Comparison of ENCODE assay signal across 2 cellular contexts in the genomic region with DNA sequence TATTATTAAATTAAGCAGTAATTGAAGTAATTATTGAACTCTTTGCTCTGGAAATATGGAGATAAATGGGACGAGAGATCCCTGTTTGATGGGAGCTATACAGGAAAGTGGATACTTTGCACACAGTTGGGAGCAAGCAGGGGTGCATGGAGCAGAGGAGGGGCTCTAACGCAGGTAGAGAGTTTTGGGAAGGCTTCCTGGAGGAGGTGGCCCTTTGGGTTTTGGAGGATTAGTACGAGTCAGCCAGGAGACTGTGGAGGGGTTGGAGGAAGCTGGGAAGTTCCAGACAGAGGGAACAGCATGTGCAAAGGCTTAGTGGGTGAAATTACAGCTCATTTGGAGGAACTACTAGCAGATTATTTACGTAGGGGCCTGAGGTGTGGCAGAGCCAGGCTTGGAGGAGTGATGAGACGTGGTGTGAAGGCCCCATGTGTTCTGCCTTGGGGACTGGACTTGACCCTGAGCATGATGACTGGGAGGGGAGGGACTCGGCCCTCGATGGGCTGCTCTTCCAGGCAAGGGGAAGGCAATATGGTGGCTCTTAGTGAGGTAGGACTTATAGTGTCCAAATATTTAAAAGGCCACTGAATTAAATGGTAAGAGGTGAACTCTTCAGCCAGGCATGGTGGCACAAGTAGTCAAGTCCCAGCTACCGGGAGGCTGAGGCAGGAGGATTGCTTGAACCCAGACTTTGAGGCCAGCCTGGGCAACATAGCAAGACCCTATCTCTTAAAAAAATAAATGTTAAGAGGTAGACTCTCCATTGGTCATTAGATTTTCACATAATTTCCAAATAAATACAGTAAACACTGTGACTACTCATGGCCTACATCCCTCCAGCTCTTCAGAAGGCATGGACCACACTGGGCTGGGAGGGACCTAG.
TF ChIP-seq lines count a peak whose summit lies in the region.

No MANE protein-coding gene starts in this region.

TF ChIP-seq in SK-N-SH treated with all-trans-retinoic acid at 6 μM for 48 hours, 23 proteins besides CTCF, POLR2A, EP300 and RAD21:
- TF ChIP-seq ZFP3 (CRISPR knock-in tag; IDR thresholded peaks at IDR 0.05) (peak; percentile 98), ISL1 (CRISPR knock-in tag; IDR thresholded peaks at IDR 0.05) (peak; percentile 62; the same call in 1 of the 2 replicates), ZNF565 (CRISPR knock-in tag; conservative IDR thresholded peaks at IDR 0.05; ENCODE audit: low read depth) (no peak), GLIS3 (CRISPR knock-in tag; IDR thresholded peaks at IDR 0.05) (no peak)

TF ChIP-seq in SK-N-SH, 30 proteins besides CTCF, POLR2A, EP300 and RAD21:
- TF ChIP-seq, protein P1, sequence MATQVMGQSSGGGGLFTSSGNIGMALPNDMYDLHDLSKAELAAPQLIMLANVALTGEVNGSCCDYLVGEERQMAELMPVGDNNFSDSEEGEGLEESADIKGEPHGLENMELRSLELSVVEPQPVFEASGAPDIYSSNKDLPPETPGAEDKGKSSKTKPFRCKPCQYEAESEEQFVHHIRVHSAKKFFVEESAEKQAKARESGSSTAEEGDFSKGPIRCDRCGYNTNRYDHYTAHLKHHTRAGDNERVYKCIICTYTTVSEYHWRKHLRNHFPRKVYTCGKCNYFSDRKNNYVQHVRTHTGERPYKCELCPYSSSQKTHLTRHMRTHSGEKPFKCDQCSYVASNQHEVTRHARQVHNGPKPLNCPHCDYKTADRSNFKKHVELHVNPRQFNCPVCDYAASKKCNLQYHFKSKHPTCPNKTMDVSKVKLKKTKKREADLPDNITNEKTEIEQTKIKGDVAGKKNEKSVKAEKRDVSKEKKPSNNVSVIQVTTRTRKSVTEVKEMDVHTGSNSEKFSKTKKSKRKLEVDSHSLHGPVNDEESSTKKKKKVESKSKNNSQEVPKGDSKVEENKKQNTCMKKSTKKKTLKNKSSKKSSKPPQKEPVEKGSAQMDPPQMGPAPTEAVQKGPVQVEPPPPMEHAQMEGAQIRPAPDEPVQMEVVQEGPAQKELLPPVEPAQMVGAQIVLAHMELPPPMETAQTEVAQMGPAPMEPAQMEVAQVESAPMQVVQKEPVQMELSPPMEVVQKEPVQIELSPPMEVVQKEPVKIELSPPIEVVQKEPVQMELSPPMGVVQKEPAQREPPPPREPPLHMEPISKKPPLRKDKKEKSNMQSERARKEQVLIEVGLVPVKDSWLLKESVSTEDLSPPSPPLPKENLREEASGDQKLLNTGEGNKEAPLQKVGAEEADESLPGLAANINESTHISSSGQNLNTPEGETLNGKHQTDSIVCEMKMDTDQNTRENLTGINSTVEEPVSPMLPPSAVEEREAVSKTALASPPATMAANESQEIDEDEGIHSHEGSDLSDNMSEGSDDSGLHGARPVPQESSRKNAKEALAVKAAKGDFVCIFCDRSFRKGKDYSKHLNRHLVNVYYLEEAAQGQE (IDR thresholded peaks at IDR 0.05; ENCODE audit: low read depth, low read length), result no peak
- TF ChIP-seq, protein P2, sequence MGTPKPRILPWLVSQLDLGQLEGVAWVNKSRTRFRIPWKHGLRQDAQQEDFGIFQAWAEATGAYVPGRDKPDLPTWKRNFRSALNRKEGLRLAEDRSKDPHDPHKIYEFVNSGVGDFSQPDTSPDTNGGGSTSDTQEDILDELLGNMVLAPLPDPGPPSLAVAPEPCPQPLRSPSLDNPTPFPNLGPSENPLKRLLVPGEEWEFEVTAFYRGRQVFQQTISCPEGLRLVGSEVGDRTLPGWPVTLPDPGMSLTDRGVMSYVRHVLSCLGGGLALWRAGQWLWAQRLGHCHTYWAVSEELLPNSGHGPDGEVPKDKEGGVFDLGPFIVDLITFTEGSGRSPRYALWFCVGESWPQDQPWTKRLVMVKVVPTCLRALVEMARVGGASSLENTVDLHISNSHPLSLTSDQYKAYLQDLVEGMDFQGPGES (IDR thresholded peaks at IDR 0.05; ENCODE audit: low read depth, low read length), result no peak
- TF ChIP-seq EZH2phosphoT487 (IDR thresholded peaks at IDR 0.05; ENCODE audit: borderline replicate concordance, low read depth), result no peak
- TF ChIP-seq YY1 (IDR thresholded peaks at IDR 0.05; ENCODE audit: low read depth), result no peak
- no peak for TF ChIP-seq NFIC (IDR thresholded peaks at IDR 0.05; ENCODE audit: borderline replicate concordance)
- TF ChIP-seq TCF12 (IDR thresholded peaks at IDR 0.05), result no peak
- TF ChIP-seq CHD2 (IDR thresholded peaks at IDR 0.05; ENCODE audit: low read length, partially characterized antibody), result no peak
- TF ChIP-seq FOXM1 (IDR thresholded peaks at IDR 0.05; ENCODE audit: low read depth), result no peak
- TF ChIP-seq JUND (IDR thresholded peaks at IDR 0.05), result no peak
- no peak for TF ChIP-seq NRF1 (IDR thresholded peaks at IDR 0.05; ENCODE audit: low read depth, low read length)
- TF ChIP-seq, protein P3, sequence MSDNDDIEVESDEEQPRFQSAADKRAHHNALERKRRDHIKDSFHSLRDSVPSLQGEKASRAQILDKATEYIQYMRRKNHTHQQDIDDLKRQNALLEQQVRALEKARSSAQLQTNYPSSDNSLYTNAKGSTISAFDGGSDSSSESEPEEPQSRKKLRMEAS (IDR thresholded peaks at IDR 0.05; ENCODE audit: low read depth), result no peak
- no peak for TF ChIP-seq GATA2 (CRISPR knock-in tag; IDR thresholded peaks at IDR 0.05)
- TF ChIP-seq, protein P4, sequence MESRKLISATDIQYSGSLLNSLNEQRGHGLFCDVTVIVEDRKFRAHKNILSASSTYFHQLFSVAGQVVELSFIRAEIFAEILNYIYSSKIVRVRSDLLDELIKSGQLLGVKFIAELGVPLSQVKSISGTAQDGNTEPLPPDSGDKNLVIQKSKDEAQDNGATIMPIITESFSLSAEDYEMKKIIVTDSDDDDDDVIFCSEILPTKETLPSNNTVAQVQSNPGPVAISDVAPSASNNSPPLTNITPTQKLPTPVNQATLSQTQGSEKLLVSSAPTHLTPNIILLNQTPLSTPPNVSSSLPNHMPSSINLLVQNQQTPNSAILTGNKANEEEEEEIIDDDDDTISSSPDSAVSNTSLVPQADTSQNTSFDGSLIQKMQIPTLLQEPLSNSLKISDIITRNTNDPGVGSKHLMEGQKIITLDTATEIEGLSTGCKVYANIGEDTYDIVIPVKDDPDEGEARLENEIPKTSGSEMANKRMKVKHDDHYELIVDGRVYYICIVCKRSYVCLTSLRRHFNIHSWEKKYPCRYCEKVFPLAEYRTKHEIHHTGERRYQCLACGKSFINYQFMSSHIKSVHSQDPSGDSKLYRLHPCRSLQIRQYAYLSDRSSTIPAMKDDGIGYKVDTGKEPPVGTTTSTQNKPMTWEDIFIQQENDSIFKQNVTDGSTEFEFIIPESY (IDR thresholded peaks at IDR 0.05; ENCODE audit: borderline replicate concordance, low read depth), result no peak
- TF ChIP-seq TEAD4 (IDR thresholded peaks at IDR 0.05; ENCODE audit: borderline replicate concordance, insufficient read depth), result no peak
- TF ChIP-seq FOXJ3 (CRISPR knock-in tag; IDR thresholded peaks at IDR 0.05), result no peak
